Comparison of ENCODE assay signal across 20 cellular contexts in the genomic region with DNA sequence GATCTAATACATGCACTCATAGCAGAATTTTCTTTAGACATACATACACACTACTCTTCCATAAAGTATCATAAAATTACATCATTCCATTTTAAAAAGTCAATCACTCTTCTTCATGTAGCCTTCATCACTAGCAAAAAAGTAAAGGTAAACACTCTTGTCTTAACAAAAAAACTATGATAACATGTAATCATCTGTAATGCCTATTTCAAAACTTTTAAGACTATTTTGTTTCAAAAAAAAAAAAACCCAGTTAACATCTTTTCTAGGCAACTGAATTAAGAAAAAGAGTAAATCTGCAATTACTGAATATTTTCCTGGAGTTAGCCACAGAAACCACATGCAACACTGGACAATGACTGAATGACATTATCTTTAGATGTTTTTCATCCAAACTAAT.
"Had no signal": no experiment of that assay in that cellular context is flagged by ENCODE, and none has a peak within 500 bp of the region (broad histone marks: within the 10 kb centered on the region; RNA-seq: fewer than 3 reads in every experiment).

No MANE protein-coding gene starts in this region.

- H3K4me3 Mint-ChIP-seq: activated naive CD4-positive, alpha-beta T cell treated with anti-CD3 and anti-CD28 coated beads, Interleukin-2, amount 50 U/mL, for 24 hours; activated T-helper 1 cell treated with anti-CD3 and anti-CD28 coated beads, Interleukin-12 subunit alpha, Interleukin-12 subunit beta, Interleukin-2, Interleukin-4 antibody, amounts not matched to agents 30 ng/mL and 10 ng/mL and 1 ng/mL, durations not matched to agents 14 hours and 24 hours and 36 hours; T-helper 17 cell had no signal

- H3K9me3 ChIP-seq: mucosa of descending colon, thoracic aorta, upper lobe of right lung had no signal

- H3K36me3 ChIP-seq: thoracic aorta, upper lobe of right lung had no signal

- H3K4me3 ChIP-seq: mucosa of descending colon, thoracic aorta, upper lobe of right lung had no signal

- H3K27ac ChIP-seq: epithelial cell of prostate, thoracic aorta, upper lobe of right lung had no signal

- H3K9me3 Mint-ChIP-seq: activated naive CD4-positive, alpha-beta T cell treated with anti-CD3 and anti-CD28 coated beads, Interleukin-2, amount 50 U/mL, for 24 hours; activated T-helper 1 cell treated with anti-CD3 and anti-CD28 coated beads, Interleukin-12 subunit alpha, Interleukin-12 subunit beta, Interleukin-2, Interleukin-4 antibody, amounts not matched to agents 30 ng/mL and 10 ng/mL and 1 ng/mL, durations not matched to agents 14 hours and 24 hours and 36 hours had no signal

- ATAC-seq: left colon, mucosa of descending colon, T-helper 17 cell, upper lobe of right lung had no signal

- H3K27me3 Mint-ChIP-seq: activated naive CD4-positive, alpha-beta T cell treated with anti-CD3 and anti-CD28 coated beads, Interleukin-2, amount 50 U/mL, for 24 hours; brain; progenitor cell of endocrine pancreas; T-helper 17 cell had no signal

- FAIRE-seq: keratinocyte had no signal

- H3K27ac Mint-ChIP-seq: activated naive CD4-positive, alpha-beta T cell treated with anti-CD3 and anti-CD28 coated beads, Interleukin-2, amount 50 U/mL, for 24 hours; activated T-helper 1 cell treated with anti-CD3 and anti-CD28 coated beads, Interleukin-12 subunit alpha, Interleukin-12 subunit beta, Interleukin-2, Interleukin-4 antibody, amounts not matched to agents 30 ng/mL and 10 ng/mL and 1 ng/mL, durations not matched to agents 14 hours and 24 hours and 36 hours; progenitor cell of endocrine pancreas; T-helper 17 cell had no signal

- DNase-seq: activated CD4-positive, alpha-beta T cell treated with anti-CD3 and anti-CD28 coated beads for 4 hours; activated CD4-positive, alpha-beta T cell treated with anti-CD3 and anti-CD28 coated beads, Interleukin-2, amount 50 U/mL, for 48 hours; activated CD4-positive, CD25-positive, alpha-beta regulatory T cell; activated gamma-delta T cell; aorta; left colon; mesenchymal stem cell; mucosa of descending colon; retina; stimulated activated CD4-positive, alpha-beta T cell treated with anti-CD3 and anti-CD28 coated beads, Interleukin-4, amount 100 ng/mL, for 1 hour; stimulated activated naive CD4-positive, alpha-beta T cell treated with Interleukin-2 at 50 U/mL for 16 hours; T-helper 17 cell; upper lobe of right lung had no signal

- H3K27me3 ChIP-seq: upper lobe of right lung had no signal
